26 cellular contexts compared by ENCODE assay signal in the genomic region with DNA sequence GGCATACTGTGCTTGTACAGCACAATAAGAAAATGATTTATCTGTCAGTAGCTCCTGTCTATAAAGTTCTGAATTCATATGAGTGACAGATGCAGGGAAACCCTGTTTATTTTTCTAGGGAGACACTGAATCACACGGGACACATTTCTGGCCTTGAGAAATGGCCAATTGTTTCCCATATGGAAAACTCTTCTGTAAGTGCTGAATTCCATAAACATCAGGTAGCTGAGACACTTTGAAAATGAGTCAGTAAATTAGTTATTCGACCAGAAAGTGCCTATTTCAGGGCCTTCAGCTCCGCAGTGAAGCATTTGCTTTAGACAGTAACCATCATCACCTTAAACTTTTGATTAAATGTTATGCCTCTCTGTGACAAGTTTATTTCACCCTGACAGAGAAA.
"Had no signal": no experiment of that assay in that cellular context is flagged by ENCODE, and none has a peak within 500 bp of the region (broad histone marks: within the 10 kb centered on the region; RNA-seq: fewer than 3 reads in every experiment).

No MANE protein-coding gene starts in this region.

- H3K4me1 ChIP-seq: gastrocnemius medialis, heart left ventricle, lower lobe of right lung, neural progenitor cell, prostate gland, right atrium auricular region, suprapubic skin, transverse colon, vagina had no signal

- H3K4me1 Mint-ChIP-seq: mesothelial cell of epicardium; naive thymus-derived CD4-positive, alpha-beta T cell; nephron; neural progenitor cell; stimulated activated naive CD8-positive, alpha-beta T cell treated with anti-CD3 and anti-CD28 coated beads, Interleukin-15, amount 100 ng/mL, for 72 hours had no signal

- H3K4me3 ChIP-seq: coronary artery, gastrocnemius medialis, heart left ventricle, hepatocyte, lower lobe of right lung, neural progenitor cell, prostate gland, right atrium auricular region, smooth muscle cell, suprapubic skin, transverse colon, vagina had no signal

- H3K36me3 Mint-ChIP-seq: mesothelial cell of epicardium; naive thymus-derived CD4-positive, alpha-beta T cell had no signal

- H3K9me3 Mint-ChIP-seq: nephron had no signal

- H3K36me3 ChIP-seq: gastrocnemius medialis, heart left ventricle, lower lobe of right lung, neural progenitor cell, prostate gland, right atrium auricular region, suprapubic skin, transverse colon, vagina had no signal

- H3K9me3 ChIP-seq: gastrocnemius medialis, prostate gland, right atrium auricular region, suprapubic skin, transverse colon, vagina had no signal

- H3K27me3 Mint-ChIP-seq: naive thymus-derived CD4-positive, alpha-beta T cell; stimulated activated naive CD8-positive, alpha-beta T cell treated with anti-CD3 and anti-CD28 coated beads, Interleukin-15, amount 100 ng/mL, for 72 hours had no signal

- H3K27me3 ChIP-seq: gastrocnemius medialis, hepatocyte, neural progenitor cell, right atrium auricular region, suprapubic skin, transverse colon, vagina had no signal

- H3K9ac ChIP-seq: neural progenitor cell had no signal

- H3K4me3 Mint-ChIP-seq: effector memory CD8-positive, alpha-beta T cell; mesothelial cell of epicardium; naive thymus-derived CD4-positive, alpha-beta T cell; nephron; neural progenitor cell; stimulated activated naive CD8-positive, alpha-beta T cell treated with anti-CD3 and anti-CD28 coated beads, Interleukin-15, amount 100 ng/mL, for 72 hours had no signal

- H3K27ac Mint-ChIP-seq: effector memory CD8-positive, alpha-beta T cell; mesothelial cell of epicardium; naive thymus-derived CD4-positive, alpha-beta T cell; nephron; neural progenitor cell; stimulated activated naive CD8-positive, alpha-beta T cell treated with anti-CD3 and anti-CD28 coated beads, Interleukin-15, amount 100 ng/mL, for 72 hours had no signal

- H3K27ac ChIP-seq: coronary artery, gastrocnemius medialis, heart left ventricle, hepatocyte, lower lobe of right lung, neural progenitor cell, prostate gland, right atrium auricular region, suprapubic skin, transverse colon, vagina had no signal

- DNase-seq: effector memory CD8-positive, alpha-beta T cell; erythroblast; foreskin fibroblast; gastrocnemius medialis; heart left ventricle; left ventricle myocardium superior; lower lobe of right lung; naive thymus-derived CD4-positive, alpha-beta T cell; nucleus accumbens; stimulated activated CD4-positive, alpha-beta T cell treated with anti-CD3 and anti-CD28 coated beads, Interleukin-12 subunit alpha, Interleukin-12 subunit beta, amount 100 ng/mL, for 4 hours; stimulated activated CD4-positive, alpha-beta T cell treated with anti-CD3 and anti-CD28 coated beads, Interleukin-1b, Interleukin-23, amount 100 ng/mL, for 48 hours; stimulated activated CD4-positive, alpha-beta T cell treated with anti-CD3 and anti-CD28 coated beads, Interleukin-4, amount 100 ng/mL, for 1 hour; stimulated activated CD8-positive, alpha-beta memory T cell treated with anti-CD3 and anti-CD28 coated beads, Interleukin-4, amount 100 ng/mL, for 48 hours; stimulated activated naive CD4-positive, alpha-beta T cell; stimulated activated naive CD8-positive, alpha-beta T cell treated with anti-CD3 and anti-CD28 coated beads, Interleukin-15, amount 100 ng/mL, for 72 hours; transverse colon had no signal
